ENCODE assay signal across 16 cellular contexts in genomic region chr5:62969409-62970120, GRCh38.
"Had no signal": no experiment of that assay in that cellular context is flagged by ENCODE, and none has a peak within 500 bp of the region (broad histone marks: within the 10 kb centered on the region; RNA-seq: fewer than 3 reads in every experiment).

No MANE protein-coding gene starts in this region.

- H3K27me3 ChIP-seq: hepatocyte, right lobe of liver, spleen, stomach, testis, upper lobe of right lung had no signal

- H3K36me3 ChIP-seq: prostate gland, right lobe of liver, spleen, stomach, upper lobe of right lung had no signal

- H3K4me3 Mint-ChIP-seq: activated naive CD4-positive, alpha-beta T cell treated with anti-CD3 and anti-CD28 coated beads, Interleukin-2, amount 10 ng/mL, durations not matched to agents 7 days and 5 days; nephron progenitor cell; T-helper 2 cell treated with Interferon-gamma antibody and Interleukin-4, amounts not matched to agents 5 μg/mL and 100 μg/mL, for 36 hours had no signal

- H2AFZ ChIP-seq: hepatocyte had no signal

- H3K4me1 ChIP-seq: prostate gland, right lobe of liver, spleen, stomach, testis, upper lobe of right lung had no signal

- ATAC-seq: activated CD4-positive, CD25-positive, alpha-beta regulatory T cell treated with anti-CD3 and anti-CD28 coated beads, Interleukin-2, amount 50 U/mL, for 24 hours; right lobe of liver; upper lobe of right lung had no signal

- H3K4me1 Mint-ChIP-seq: activated naive CD4-positive, alpha-beta T cell treated with anti-CD3 and anti-CD28 coated beads, Interleukin-2, amount 10 ng/mL, durations not matched to agents 7 days and 5 days; nephron progenitor cell had no signal

- H3K27me3 Mint-ChIP-seq: activated naive CD4-positive, alpha-beta T cell treated with anti-CD3 and anti-CD28 coated beads, Interleukin-2, amount 10 ng/mL, durations not matched to agents 7 days and 5 days had no signal

- H3K9me3 ChIP-seq: prostate gland, right lobe of liver, testis, upper lobe of right lung had no signal

- H3K27ac ChIP-seq: hepatocyte, prostate gland, right lobe of liver, spleen, stomach, testis, upper lobe of right lung had no signal

- DNase-seq: activated CD4-positive, alpha-beta T cell treated with anti-CD3 and anti-CD28 coated beads, Interleukin-2, amount 50 U/mL, for 1 hour; activated CD8-positive, alpha-beta memory T cell treated with anti-CD3 and anti-CD28 coated beads for 24 hours; activated naive CD4-positive, alpha-beta T cell treated with anti-CD3 and anti-CD28 coated beads, Interleukin-2, amount 10 ng/mL, durations not matched to agents 7 days and 5 days; nephron progenitor cell; occipital lobe; right lobe of liver; spleen; stomach; testis; upper lobe of right lung had no signal

- H3K4me2 ChIP-seq: hepatocyte had no signal

- H3K79me2 ChIP-seq: hepatocyte had no signal

- H3K27ac Mint-ChIP-seq: activated naive CD4-positive, alpha-beta T cell treated with anti-CD3 and anti-CD28 coated beads, Interleukin-2, amount 10 ng/mL, durations not matched to agents 7 days and 5 days; activated T-helper 2 cell treated with anti-CD3 and anti-CD28 coated beads, Interferon-gamma antibody, Interleukin-2, Interleukin-4, amounts not matched to agents 10 μg/mL and 5 μg/mL and 100 μg/mL, durations not matched to agents 14 hours and 24 hours and 36 hours; nephron progenitor cell; T-helper 2 cell treated with Interferon-gamma antibody and Interleukin-4, amounts not matched to agents 5 μg/mL and 100 μg/mL, for 36 hours had no signal

- FAIRE-seq: astrocyte had no signal

- H3K36me3 Mint-ChIP-seq: activated naive CD4-positive, alpha-beta T cell treated with anti-CD3 and anti-CD28 coated beads, Interleukin-2, amount 10 ng/mL, durations not matched to agents 7 days and 5 days had no signal

- H3K4me3 ChIP-seq: hepatocyte, prostate gland, right lobe of liver, spleen, stomach, testis, upper lobe of right lung had no signal
